Comparison of ENCODE assay signal across 21 cellular contexts in the genomic region with DNA sequence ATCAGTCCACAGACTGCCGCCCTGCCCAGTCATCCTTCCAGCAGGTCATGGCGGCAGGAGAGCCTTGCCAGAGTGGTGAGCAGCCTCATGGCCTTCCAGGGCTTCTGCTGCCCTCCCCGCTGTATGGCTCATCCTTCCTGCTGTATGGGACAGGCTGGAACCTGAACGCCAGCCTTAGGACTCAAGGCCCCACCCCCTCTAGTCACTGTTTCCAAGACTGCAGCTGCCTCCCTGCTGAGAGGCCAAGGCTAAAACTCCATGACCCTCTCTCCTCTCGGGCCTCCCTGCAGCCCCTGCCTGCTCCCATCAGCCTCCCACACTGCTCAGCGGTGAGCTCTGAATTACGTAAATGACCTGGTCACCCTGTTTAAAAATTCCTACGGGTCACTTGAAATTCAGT.
"Had no signal": no experiment of that assay in that cellular context is flagged by ENCODE, and none has a peak within 500 bp of the region (broad histone marks: within the 10 kb centered on the region; RNA-seq: fewer than 3 reads in every experiment).

No MANE protein-coding gene starts in this region.

- ATAC-seq: heart left ventricle; left lung; naive thymus-derived CD8-positive, alpha-beta T cell; T-helper 17 cell had no signal

- H3K27ac ChIP-seq: adrenal gland, coronary artery, heart left ventricle, left lung, stomach, thoracic aorta had no signal

- FAIRE-seq: endothelial cell of umbilical vein, frontal cortex, islet of Langerhans had no signal

- H3K36me3 ChIP-seq: adrenal gland, heart left ventricle, left lung, stomach, thoracic aorta had no signal

- H3K4me3 Mint-ChIP-seq: activated CD4-positive, alpha-beta memory T cell treated with anti-CD3 and anti-CD28 coated beads, Interleukin-2, amount 10 ng/mL, durations not matched to agents 7 days and 5 days; activated naive CD4-positive, alpha-beta T cell treated with anti-CD3 and anti-CD28 coated beads, Interleukin-2, amount 50 U/mL, for 24 hours; activated T-cell treated with anti-CD3 and anti-CD28 coated beads, Interleukin-2, amount 50 U/mL, for 24 hours; memory B cell; naive thymus-derived CD8-positive, alpha-beta T cell; T-helper 17 cell had no signal

- H3K27me3 ChIP-seq: adrenal gland, heart left ventricle, left lung had no signal

- H3K9me3 ChIP-seq: adrenal gland, heart left ventricle, left lung, stomach, thoracic aorta had no signal

- H3K4me1 Mint-ChIP-seq: activated CD4-positive, alpha-beta memory T cell treated with anti-CD3 and anti-CD28 coated beads, Interleukin-2, amount 10 ng/mL, durations not matched to agents 7 days and 5 days; activated naive CD4-positive, alpha-beta T cell treated with anti-CD3 and anti-CD28 coated beads, Interleukin-2, amount 50 U/mL, for 24 hours; memory B cell; T-helper 17 cell had no signal

- H3K4me1 ChIP-seq: adrenal gland, heart left ventricle, left lung, stomach had no signal

- H3K36me3 Mint-ChIP-seq: activated naive CD4-positive, alpha-beta T cell treated with anti-CD3 and anti-CD28 coated beads, Interleukin-2, amount 50 U/mL, for 24 hours; memory B cell; naive thymus-derived CD8-positive, alpha-beta T cell had no signal

- H3K9me3 Mint-ChIP-seq: activated CD4-positive, alpha-beta memory T cell treated with anti-CD3 and anti-CD28 coated beads, Interleukin-2, amount 10 ng/mL, durations not matched to agents 7 days and 5 days; activated naive CD4-positive, alpha-beta T cell treated with anti-CD3 and anti-CD28 coated beads, Interleukin-2, amount 50 U/mL, for 24 hours; activated T-cell treated with anti-CD3 and anti-CD28 coated beads, Interleukin-2, amount 50 U/mL, for 24 hours; naive thymus-derived CD8-positive, alpha-beta T cell had no signal

- H3K4me3 ChIP-seq: adrenal gland, coronary artery, heart left ventricle, left lung, stomach, thoracic aorta had no signal

- H3K27ac Mint-ChIP-seq: activated CD4-positive, alpha-beta memory T cell treated with anti-CD3 and anti-CD28 coated beads, Interleukin-2, amount 10 ng/mL, durations not matched to agents 7 days and 5 days; activated naive CD4-positive, alpha-beta T cell treated with anti-CD3 and anti-CD28 coated beads, Interleukin-2, amount 50 U/mL, for 24 hours; activated T-cell treated with anti-CD3 and anti-CD28 coated beads, Interleukin-2, amount 50 U/mL, for 24 hours; memory B cell; naive thymus-derived CD8-positive, alpha-beta T cell; T-helper 17 cell had no signal

- DNase-seq: activated CD4-positive, alpha-beta memory T cell treated with anti-CD3 and anti-CD28 coated beads, Interleukin-2, amount 10 ng/mL, durations not matched to agents 7 days and 5 days; activated CD4-positive, alpha-beta T cell treated with anti-CD3 and anti-CD28 coated beads for 4 hours; activated effector memory CD4-positive, alpha-beta T cell treated with anti-CD3 and anti-CD28 coated beads, Interleukin-2, amount 50 U/mL, for 16 hours; activated T-cell treated with anti-CD3 and anti-CD28 coated beads, Interleukin-2, amount 50 U/mL, for 24 hours; adrenal gland; central memory CD4-positive, alpha-beta T cell; effector CD4-positive, alpha-beta T cell; heart left ventricle; left lung; naive thymus-derived CD8-positive, alpha-beta T cell; stimulated activated CD4-positive, alpha-beta T cell treated with anti-CD3 and anti-CD28 coated beads, Interleukin-12 subunit alpha, Interleukin-12 subunit beta, amount 100 ng/mL, for 4 hours; stimulated activated CD4-positive, alpha-beta T cell treated with anti-CD3 and anti-CD28 coated beads, Interleukin-2, amount 100 ng/mL, for 24 hours; stomach; T-helper 17 cell had no signal
